In genomic region chr3:31892500-31892899, GRCh38 we compare ENCODE assay signal across 21 cellular contexts.
DNase-seq lines count a peak whose midpoint lies in the region; ATAC-seq, FAIRE-seq and TF ChIP-seq lines count a peak whose summit lies in the region.
"Had no signal": no experiment of that assay in that cellular context is flagged by ENCODE, and none has a peak within 500 bp of the region (broad histone marks: within the 10 kb centered on the region; RNA-seq: fewer than 3 reads in every experiment).

No MANE protein-coding gene starts in this region.

- no peaks in the 10 kb centered on the region for H3K4me1 ChIP-seq in breast epithelium

- CTCF ChIA-PET in MCF 10A (lab: Yijun Ruan, JAX), result interaction anchor here (0.7 to 1.6 kb wide), 3 partner anchors 9 to 124 kb away, joined by 3 to 5 read pairs (median 4); no protein-coding TSS in a partner anchor

- TF ChIP-seq CTCF in MCF 10A (IDR thresholded peaks at IDR 0.05; ENCODE audit: unreplicated experiment) (no peak), breast epithelium (IDR thresholded peaks at IDR 0.05) (no peak), chondrocyte (IDR thresholded peaks at IDR 0.05) (no peak), type B pancreatic cell (conservative IDR thresholded peaks at IDR 0.05) (no peak)

- H3K36me3 Mint-ChIP-seq in MCF 10A (ENCODE audit: insufficient read depth, unreplicated experiment), result peaks cover 10% of the 10 kb centered on the region
- H3K36me3 Mint-ChIP-seq in chondrocyte (ENCODE audit: low read depth), result peaks cover 2% of the 10 kb centered on the region
- H3K36me3 Mint-ChIP-seq in memory B cell, result peaks cover 41% of the 10 kb centered on the region
- H3K36me3 Mint-ChIP-seq in type B pancreatic cell, result peaks cover 5% of the 10 kb centered on the region
- H3K36me3 Mint-ChIP-seq: CD4-positive, alpha-beta memory T cell had no signal

- no peak overlapping the region for H3K4me3 ChIP-seq in breast epithelium
- H3K4me3 ChIP-seq: GM12878 had no signal

- ATAC-seq in memory B cell (ENCODE audit: low read depth), result no peak
- ATAC-seq: GM12878 had no signal

- DNase-seq in MCF 10A (ENCODE audit: unreplicated experiment), result no peak
- no peak for DNase-seq in breast epithelium (ENCODE audit: low spot score in 2 of 2)
- no peak for DNase-seq in chondrocyte (ENCODE audit: low spot score)
- no peak for DNase-seq in memory B cell (ENCODE audit: low spot score in 2 of 2)
- DNase-seq in type B pancreatic cell (ENCODE audit: extremely low spot score, unreplicated experiment), result no peak
- no peak for DNase-seq in NOMO-1 treated with DMSO at 0.1 percent for 48 hours (lab: John Stamatoyannopoulos, UW; ENCODE audit: unreplicated experiment)
- DNase-seq in RCC 7860 (ENCODE audit: low spot score), result no peak
- DNase-seq in NCI-H526 (lab: John Stamatoyannopoulos, UW), result no peak
- DNase-seq: CD4-positive, alpha-beta memory T cell; DMS79 treated with DMSO at 0.1 percent for 48 hours; GDM1; GOT3; KG1; NCI-H1092; NCI-H146; NCI-H2081; NCI-H510A treated with DMSO at 0.1 percent for 48 hours; SIG-M5 had no signal

- H3K27me3 ChIP-seq in breast epithelium, result no peaks in the 10 kb centered on the region

- intact Hi-C loops in MCF 10A (cut with micrococcal nuclease), result no loop called here
- intact Hi-C loops in breast epithelium (cut with DNase I; ENCODE audit: low total_unique reads), result no loop called here

- H3K27ac Mint-ChIP-seq in MCF 10A (ENCODE audit: low read depth, unreplicated experiment), result peak overlapping the region; percentile 88
- H3K27ac Mint-ChIP-seq in chondrocyte (ENCODE audit: unreplicated experiment), result peak overlapping the region; percentile 68
- peak overlapping the region; percentile 78 for H3K27ac Mint-ChIP-seq in memory B cell
- peak overlapping the region; percentile 94 for H3K27ac Mint-ChIP-seq in type B pancreatic cell

- H3K9me3 Mint-ChIP-seq in MCF 10A (ENCODE audit: unreplicated experiment), result no peaks in the 10 kb centered on the region
- H3K9me3 Mint-ChIP-seq in chondrocyte (ENCODE audit: low read depth), result no peaks in the 10 kb centered on the region
- H3K9me3 Mint-ChIP-seq in memory B cell, result no peaks in the 10 kb centered on the region
- H3K9me3 Mint-ChIP-seq in type B pancreatic cell, result peaks cover 5% of the 10 kb centered on the region

- FAIRE-seq in RCC 7860 (lab: Jason Lieb, UNC), result no peak
- FAIRE-seq: D721Med, GM12878 had no signal

- H3K27me3 Mint-ChIP-seq in MCF 10A (ENCODE audit: insufficient read depth, unreplicated experiment) (no peaks in the 10 kb centered on the region), chondrocyte (ENCODE audit: low read depth) (no peaks in the 10 kb centered on the region), memory B cell (no peaks in the 10 kb centered on the region), type B pancreatic cell (peaks cover 3% of the 10 kb centered on the region)

- no peak for TF ChIP-seq POLR2A in breast epithelium (IDR thresholded peaks at IDR 0.05)

- no peaks in the 10 kb centered on the region for H3K9me3 ChIP-seq in breast epithelium

- POLR2A ChIA-PET in MCF 10A (lab: Yijun Ruan, JAX), result interaction anchor here (0.6 to 10.8 kb wide), 15 partner anchors 8 to 252 kb away, joined by 3 to 156 read pairs (median 12); partner anchors contain the start of genes OSBPL10 and ZNF860

- H3K4me1 Mint-ChIP-seq in MCF 10A (ENCODE audit: insufficient read depth, unreplicated experiment), result peaks cover 72% of the 10 kb centered on the region
- peaks cover 53% of the 10 kb centered on the region for H3K4me1 Mint-ChIP-seq in chondrocyte (ENCODE audit: low read depth)
- peaks cover 70% of the 10 kb centered on the region for H3K4me1 Mint-ChIP-seq in memory B cell
- peaks cover 6% of the 10 kb centered on the region for H3K4me1 Mint-ChIP-seq in type B pancreatic cell (ENCODE audit: unreplicated experiment)
- H3K4me1 Mint-ChIP-seq: CD4-positive, alpha-beta memory T cell had no signal

- no peak overlapping the region for H3K27ac ChIP-seq in breast epithelium
- H3K27ac ChIP-seq: 22Rv1 had no signal

- H3K4me3 Mint-ChIP-seq in MCF 10A (ENCODE audit: unreplicated experiment) (no peak overlapping the region), chondrocyte (ENCODE audit: unreplicated experiment) (no peak overlapping the region), memory B cell (peak overlapping the region; percentile 59), type B pancreatic cell (peak overlapping the region; percentile 12)
- H3K4me3 Mint-ChIP-seq: CD4-positive, alpha-beta memory T cell had no signal

- BruUV-seq in MCF 10A (replicated peaks; lab: Mats Ljungman, UMichigan), result no TSS peak

- H3K36me3 ChIP-seq in breast epithelium, result no peaks in the 10 kb centered on the region

Comparison
In these comparisons a context has a peak if more than half of its experiments do, and no peak if none do; other contexts are left out.
1. H3K4me3 Mint-ChIP-seq: peak in memory B cell (single experiment) and type B pancreatic cell (single experiment); none in MCF 10A (single experiment) and chondrocyte (single experiment).
2. Peak in every context shown above with its lines, with median percentiles within 50 percentile points of each other: H3K27ac Mint-ChIP-seq.